Comparison of ENCODE assay signal across 5 cellular contexts in the genomic region with DNA sequence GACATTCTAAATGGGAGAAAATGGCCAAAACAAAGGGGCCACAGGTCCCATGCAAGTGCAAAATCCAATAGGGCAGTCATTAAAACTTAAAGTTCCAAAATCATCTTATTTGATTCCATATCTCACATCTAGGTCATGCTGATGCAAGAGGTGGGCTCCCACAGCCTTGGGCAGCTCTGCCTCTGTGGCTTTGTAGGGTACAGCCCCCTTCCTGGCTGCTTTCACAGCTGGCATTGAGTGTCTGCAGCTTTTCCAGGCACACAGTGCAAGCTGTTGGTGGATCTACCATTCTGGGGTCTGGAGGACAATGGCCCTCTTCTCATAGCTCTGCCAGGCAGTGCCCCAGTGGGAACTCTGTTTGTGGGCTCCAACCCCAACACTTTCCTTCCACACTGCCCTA. TPM values are rescaled to one million over a fixed set of nuclear protein-coding genes. Genes with fewer than 3 reads are reported as not detected.
"Had no signal": no experiment of that assay in that cellular context is flagged by ENCODE, and none has a peak within 500 bp of the region (broad histone marks: within the 10 kb centered on the region; RNA-seq: fewer than 3 reads in every experiment).

No MANE protein-coding gene starts in this region.

RNA-seq across cellular contexts. Expression of gene TMEM100, which starts 50.7 kb away (rescaled TPM):
- total RNA-seq: activated B cell treated with CpG ODN at 0.5 μM for 24 hours; activated CD8-positive, alpha-beta T cell treated with anti-CD3 and anti-CD28 coated beads for 36 hours; activated T-cell treated with anti-CD3 and anti-CD28 coated beads, Interleukin-2, amount 50 U/mL, for 4 hours; activated T-helper 17 cell treated with anti-CD3 and anti-CD28 coated beads, Interleukin-2, amount 50 U/mL, for 72 hours; T-helper 2 cell treated with Interferon-gamma antibody and Interleukin-4, amounts not matched to agents 100 ng/mL and 5 ng/mL, for 36 hours had no signal
